Comparison of ENCODE assay signal across 20 cellular contexts in the genomic region with DNA sequence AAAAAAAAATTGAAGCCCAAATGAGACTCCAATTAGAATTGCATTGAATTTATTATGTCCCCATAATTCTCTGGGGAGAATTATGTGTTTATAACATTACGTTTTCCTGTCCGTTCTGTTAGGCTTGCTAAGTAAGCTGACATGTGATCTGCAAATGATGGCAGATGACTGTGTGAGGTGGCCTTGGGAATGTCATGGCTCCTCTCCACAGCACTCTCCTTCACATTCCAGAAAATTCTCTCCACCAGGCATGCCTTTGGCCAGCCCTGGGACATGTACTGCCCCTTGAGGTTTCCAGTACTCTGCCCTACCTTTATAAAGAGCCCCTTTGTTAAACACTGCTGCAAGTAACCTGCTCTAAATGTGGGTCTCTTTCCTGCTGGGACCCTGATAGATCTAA. TPM values are rescaled to one million over a fixed set of nuclear protein-coding genes. Genes with fewer than 3 reads are reported as not detected.
"Had no signal": no experiment of that assay in that cellular context is flagged by ENCODE, and none has a peak within 500 bp of the region (broad histone marks: within the 10 kb centered on the region; RNA-seq: fewer than 3 reads in every experiment).

No MANE protein-coding gene starts in this region.

- H3K9me3 Mint-ChIP-seq: activated CD4-positive, alpha-beta memory T cell treated with anti-CD3 and anti-CD28 coated beads, Interleukin-2, amount 10 ng/mL, durations not matched to agents 7 days and 5 days; effector memory CD8-positive, alpha-beta T cell; stimulated activated naive CD8-positive, alpha-beta T cell treated with anti-CD3 and anti-CD28 coated beads, Interleukin-15, Interleukin-2, amounts not matched to agents 100 ng/mL and 50 ng/mL, for 24 hours; T-helper 2 cell treated with Interferon-gamma antibody and Interleukin-4, amounts not matched to agents 5 μg/mL and 100 μg/mL, for 36 hours had no signal

- H3K27me3 ChIP-seq: uterus had no signal

- H3K27ac ChIP-seq: esophagus squamous epithelium, uterus had no signal

- H3K36me3 Mint-ChIP-seq: brain had no signal

- ATAC-seq: activated CD8-positive, alpha-beta memory T cell treated with anti-CD3 and anti-CD28 coated beads, Interleukin-2, amount 10 ng/mL, durations not matched to agents 7 days and 5 days; left ventricle myocardium superior; WTC11 had no signal

- H3K27ac Mint-ChIP-seq: activated CD4-positive, alpha-beta memory T cell treated with anti-CD3 and anti-CD28 coated beads, Interleukin-2, amount 10 ng/mL, durations not matched to agents 7 days and 5 days; activated CD8-positive, alpha-beta memory T cell treated with anti-CD3 and anti-CD28 coated beads, Interleukin-2, amount 10 ng/mL, durations not matched to agents 7 days and 5 days; stimulated activated naive CD8-positive, alpha-beta T cell treated with anti-CD3 and anti-CD28 coated beads, Interleukin-15, Interleukin-2, amounts not matched to agents 100 ng/mL and 50 ng/mL, for 24 hours; T-helper 2 cell treated with Interferon-gamma antibody and Interleukin-4, amounts not matched to agents 5 μg/mL and 100 μg/mL, for 36 hours; WTC11 had no signal

- H3K4me3 Mint-ChIP-seq: activated CD4-positive, alpha-beta memory T cell treated with anti-CD3 and anti-CD28 coated beads, Interleukin-2, amount 10 ng/mL, durations not matched to agents 7 days and 5 days; activated CD8-positive, alpha-beta memory T cell treated with anti-CD3 and anti-CD28 coated beads, Interleukin-2, amount 10 ng/mL, durations not matched to agents 7 days and 5 days; brain; stimulated activated naive CD8-positive, alpha-beta T cell treated with anti-CD3 and anti-CD28 coated beads, Interleukin-15, Interleukin-2, amounts not matched to agents 100 ng/mL and 50 ng/mL, for 24 hours; T-helper 2 cell treated with Interferon-gamma antibody and Interleukin-4, amounts not matched to agents 5 μg/mL and 100 μg/mL, for 36 hours; WTC11 had no signal

- H3K9me3 ChIP-seq: uterus had no signal

- DNase-seq: activated CD4-positive, alpha-beta memory T cell treated with anti-CD3 and anti-CD28 coated beads, Interleukin-2, amount 10 ng/mL, durations not matched to agents 7 days and 5 days; activated CD4-positive, alpha-beta T cell treated with anti-CD3 and anti-CD28 coated beads for 48 hours; activated CD8-positive, alpha-beta memory T cell treated with anti-CD3 and anti-CD28 coated beads, Interleukin-2, amount 10 ng/mL, durations not matched to agents 7 days and 5 days; activated naive CD4-positive, alpha-beta T cell; anterior cingulate cortex; caudate nucleus; effector memory CD8-positive, alpha-beta T cell; esophagus squamous epithelium; left ventricle myocardium superior; mesenchymal stem cell; occipital lobe; retina; stimulated activated CD4-positive, alpha-beta T cell treated with anti-CD3 and anti-CD28 coated beads, Interleukin-2, amount 100 ng/mL, for 24 hours; uterus had no signal

- H3K4me3 ChIP-seq: esophagus squamous epithelium, tibial nerve, uterus had no signal

- H3K36me3 ChIP-seq: esophagus squamous epithelium, tibial nerve, uterus had no signal

RNA-seq across cellular contexts. Expression of gene TMEM179, which starts 56.5 kb away (rescaled TPM):
- total RNA-seq: activated CD4-positive, alpha-beta memory T cell treated with anti-CD3 and anti-CD28 coated beads, Interleukin-2, amount 10 ng/mL, durations not matched to agents 7 days and 5 days; activated CD8-positive, alpha-beta memory T cell treated with anti-CD3 and anti-CD28 coated beads, Interleukin-2, amount 10 ng/mL, durations not matched to agents 7 days and 5 days; esophagus squamous epithelium; fibroblast of villous mesenchyme; left ventricle myocardium superior had no signal
